ENCODE assay signal across 20 cellular contexts in genomic region chr1:91120915-91121314, GRCh38.
DNase-seq lines count a peak whose midpoint lies in the region; ATAC-seq and TF ChIP-seq lines count a peak whose summit lies in the region.
"Had no signal": no experiment of that assay in that cellular context is flagged by ENCODE, and none has a peak within 500 bp of the region (broad histone marks: within the 10 kb centered on the region; RNA-seq: fewer than 3 reads in every experiment).

No MANE protein-coding gene starts in this region.

- DNase-seq in AG10803 (ENCODE audit: low read depth): peak; percentile 45
- DNase-seq in PC-9: peak in 1 of 2 experiments; percentile 83
- DNase-seq in foreskin melanocyte: peak; percentile 29
- DNase-seq in neural progenitor cell (ENCODE audit: low spot score): no peak
- DNase-seq in NCI-H510A treated with DMSO at 0.1 percent for 48 hours (lab: John Stamatoyannopoulos, UW): no peak
- no peak for DNase-seq in PC-3
- DNase-seq in T-helper 17 cell: no peak
- DNase-seq in kidney tubule cell (ENCODE audit: low spot score): no peak
- DNase-seq: activated naive CD4-positive, alpha-beta T cell treated with Interleukin-2 at 50 U/mL for 16 hours; activated T-cell treated with anti-CD3 and anti-CD28 coated beads, Interleukin-2, amount 50 U/mL, for 24 hours; C1 segment of cervical spinal cord; central memory CD4-positive, alpha-beta T cell; glutamatergic neuron; MV-4-11; NCI-H2029; NCI-H446; stimulated activated CD8-positive, alpha-beta memory T cell treated with anti-CD3 and anti-CD28 coated beads, Interleukin-4, amount 100 ng/mL, for 48 hours had no signal

- no peaks in the 10 kb centered on the region for H3K79me2 ChIP-seq in PC-9 (ENCODE audit: low read depth)
- H3K79me2 ChIP-seq in neural progenitor cell (ENCODE audit: low read depth): no peaks in the 10 kb centered on the region
- no peaks in the 10 kb centered on the region for H3K79me2 ChIP-seq in PC-3 (ENCODE audit: low read length)

- BruUV-seq in PC-9 (replicated peaks; lab: Mats Ljungman, UMichigan) (no TSS peak), PC-3 (replicated peaks; lab: Mats Ljungman, UMichigan) (no TSS peak)

- H3K4me1 ChIP-seq in PC-9 (replicated peaks; ENCODE audit: insufficient read depth) (peaks cover 35% of the 10 kb centered on the region), neural progenitor cell (peaks cover 11% of the 10 kb centered on the region), PC-3 (ENCODE audit: insufficient read depth, low read length) (no peaks in the 10 kb centered on the region)
- H3K4me1 ChIP-seq: A549 had no signal

- H3K4me1 Mint-ChIP-seq in neural progenitor cell (peaks cover 10% of the 10 kb centered on the region), T-helper 17 cell (no peaks in the 10 kb centered on the region)

- H3F3A ChIP-seq in PC-9 (ENCODE audit: insufficient read depth, low read depth) (peaks cover 29% of the 10 kb centered on the region), neural progenitor cell (ENCODE audit: low read depth) (no peaks in the 10 kb centered on the region), PC-3 (ENCODE audit: low read length, unreplicated experiment) (no peaks in the 10 kb centered on the region)

- intact Hi-C loops in PC-9 (cut with micrococcal nuclease; ENCODE audit: unreplicated experiment): no loop called here
- intact Hi-C loops in PC-3 (cut with micrococcal nuclease): no loop called here

- H3K36me3 Mint-ChIP-seq in neural progenitor cell (no peaks in the 10 kb centered on the region), T-helper 17 cell (ENCODE audit: low read depth) (no peaks in the 10 kb centered on the region)

- H3K27ac Mint-ChIP-seq in neural progenitor cell (no peak overlapping the region), T-helper 17 cell (no peak overlapping the region)
- H3K27ac Mint-ChIP-seq: activated T-cell treated with anti-CD3 and anti-CD28 coated beads, Interleukin-2, amount 50 U/mL, for 24 hours had no signal

- H3K27ac ChIP-seq in PC-9: peak overlapping the region; percentile 42
- no peak overlapping the region for H3K27ac ChIP-seq in neural progenitor cell
- H3K27ac ChIP-seq in PC-3 (ENCODE audit: low read length): no peak overlapping the region
- H3K27ac ChIP-seq: A549 had no signal

- ATAC-seq in PC-3: no peak
- no peak for ATAC-seq in T-helper 17 cell
- ATAC-seq: activated CD4-positive, CD25-positive, alpha-beta regulatory T cell treated with anti-CD3 and anti-CD28 coated beads, Interleukin-2, amount 50 U/mL, for 24 hours; esophagus mucosa had no signal

- POLR2A ChIA-PET in PC-9 (lab: Charles Lee; ENCODE audit: unreplicated experiment) (no interaction called here), PC-3 (lab: Charles Lee; ENCODE audit: unreplicated experiment) (no interaction called here)

- H3K4me2 ChIP-seq in PC-9 (peak overlapping the region; percentile 27), neural progenitor cell (no peak overlapping the region), PC-3 (ENCODE audit: low read length) (no peak overlapping the region)
- H3K4me2 ChIP-seq: A549 had no signal

- peak overlapping the region; percentile 7; the same call in 1 of the 2 replicates for H2AFZ ChIP-seq in PC-9
- H2AFZ ChIP-seq in neural progenitor cell (replicated peaks): peak overlapping the region; percentile 52
- no peak overlapping the region for H2AFZ ChIP-seq in PC-3 (ENCODE audit: low read length)

- H3K9ac ChIP-seq in neural progenitor cell (no peak overlapping the region), PC-3 (ENCODE audit: low read length) (no peak overlapping the region)

- H3K4me3 ChIP-seq in AG10803 (ENCODE audit: low read length) (no peak overlapping the region), PC-9 (no peak overlapping the region), neural progenitor cell (no peak overlapping the region), PC-3 (ENCODE audit: low read length) (no peak overlapping the region)
- H3K4me3 ChIP-seq: A549 had no signal

- no peak for TF ChIP-seq CTCF in AG10803 (conservative IDR thresholded peaks at IDR 0.05; ENCODE audit: low read length)
- TF ChIP-seq CTCF in PC-9 (conservative IDR thresholded peaks at IDR 0.05): no peak
- no peak for TF ChIP-seq CTCF in neural progenitor cell (IDR thresholded peaks at IDR 0.05)
- TF ChIP-seq CTCF in PC-3 (conservative IDR thresholded peaks at IDR 0.05; ENCODE audit: low read depth, low read length): no peak

- no peak overlapping the region for H3K4me3 Mint-ChIP-seq in neural progenitor cell
- no peak overlapping the region for H3K4me3 Mint-ChIP-seq in T-helper 17 cell
- H3K4me3 Mint-ChIP-seq: activated T-cell treated with anti-CD3 and anti-CD28 coated beads, Interleukin-2, amount 50 U/mL, for 24 hours had no signal

- no peaks in the 10 kb centered on the region for H3K9me3 Mint-ChIP-seq in neural progenitor cell
- H3K9me3 Mint-ChIP-seq: activated T-cell treated with anti-CD3 and anti-CD28 coated beads, Interleukin-2, amount 50 U/mL, for 24 hours had no signal

- no peaks in the 10 kb centered on the region for H3K36me3 ChIP-seq in PC-9 (ENCODE audit: low read depth)
- H3K36me3 ChIP-seq in neural progenitor cell: no peaks in the 10 kb centered on the region
- H3K36me3 ChIP-seq in PC-3 (ENCODE audit: low read depth, low read length): no peaks in the 10 kb centered on the region

- no peaks in the 10 kb centered on the region for H4K20me1 ChIP-seq in PC-9 (ENCODE audit: insufficient read depth)
- H4K20me1 ChIP-seq in neural progenitor cell (ENCODE audit: low read depth): no peaks in the 10 kb centered on the region
- H4K20me1 ChIP-seq in PC-3 (ENCODE audit: low read length): no peaks in the 10 kb centered on the region

- peaks cover 3% of the 10 kb centered on the region for H3K27me3 Mint-ChIP-seq in neural progenitor cell (ENCODE audit: insufficient read depth, low read depth)
- no peaks in the 10 kb centered on the region for H3K27me3 Mint-ChIP-seq in T-helper 17 cell

- H3K9me2 ChIP-seq in PC-9 (ENCODE audit: insufficient read depth) (no peaks in the 10 kb centered on the region), PC-3 (replicated peaks; ENCODE audit: low read length) (no peaks in the 10 kb centered on the region)

- H3K9me3 ChIP-seq in PC-9 (ENCODE audit: insufficient read depth, low read depth) (no peaks in the 10 kb centered on the region), neural progenitor cell (ENCODE audit: low read depth) (no peaks in the 10 kb centered on the region), PC-3 (ENCODE audit: low read length) (no peaks in the 10 kb centered on the region), T-helper 17 cell (ENCODE audit: control insufficient read depth, low read length, poor library complexity, severe bottlenecking) (no peaks in the 10 kb centered on the region)
- H3K9me3 ChIP-seq: A549 had no signal

- CTCF ChIA-PET in PC-9 (lab: Charles Lee): no interaction called here
- CTCF ChIA-PET in PC-3 (lab: Charles Lee): no interaction called here

- H3K27me3 ChIP-seq in PC-9 (ENCODE audit: insufficient read depth, low read depth) (no peaks in the 10 kb centered on the region), neural progenitor cell (no peaks in the 10 kb centered on the region), PC-3 (ENCODE audit: low read length) (peaks cover 39% of the 10 kb centered on the region)

Comparison
In these comparisons a context has a peak if more than half of its experiments do, and no peak if none do; other contexts are left out.
1. DNase-seq: peak in AG10803 (single experiment) and foreskin melanocyte (single experiment); none in neural progenitor cell (single experiment), NCI-H510A treated with DMSO at 0.1 percent for 48 hours (single experiment), PC-3 (single experiment), T-helper 17 cell (0 of 3) and kidney tubule cell (single experiment).